In genomic region chr5:81427566-81427965, GRCh38 we compare ENCODE assay signal across 26 cellular contexts. TPM values are rescaled to one million over a fixed set of nuclear protein-coding genes. Genes with fewer than 3 reads are reported as not detected.
"Had no signal": no experiment of that assay in that cellular context is flagged by ENCODE, and none has a peak within 500 bp of the region (broad histone marks: within the 10 kb centered on the region; RNA-seq: fewer than 3 reads in every experiment).

No MANE protein-coding gene starts in this region.

- H3K27me3 ChIP-seq: upper lobe of right lung had no signal

- H3K9ac ChIP-seq: parathyroid adenoma had no signal

- DNase-seq: activated CD4-positive, alpha-beta memory T cell treated with anti-CD3 and anti-CD28 coated beads for 36 hours; activated CD4-positive, alpha-beta T cell treated with anti-CD3 and anti-CD28 coated beads for 48 hours; activated gamma-delta T cell; activated naive CD4-positive, alpha-beta T cell treated with anti-CD3 and anti-CD28 coated beads, Interleukin-2, amount 50 U/mL, for 16 hours; activated naive CD8-positive, alpha-beta T cell treated with anti-CD3 and anti-CD28 coated beads, Interleukin-2, amount 50 U/mL, for 24 hours; activated T-cell treated with anti-CD3 and anti-CD28 coated beads, Interleukin-2, amount 50 U/mL, for 72 hours; aorta; caudate nucleus; effector CD4-positive, alpha-beta T cell; head of caudate nucleus; hypothalamus; left colon; mesendoderm; mucosa of descending colon; nucleus accumbens; stimulated activated CD4-positive, alpha-beta T cell treated with anti-CD3 and anti-CD28 coated beads, Interleukin-4, amount 100 ng/mL, for 24 hours; stimulated activated naive CD4-positive, alpha-beta T cell treated with Interleukin-2 at 50 U/mL for 16 hours; upper lobe of right lung had no signal

- H3K27ac Mint-ChIP-seq: activated CD4-positive, alpha-beta memory T cell treated with anti-CD3 and anti-CD28 coated beads for 36 hours; activated naive CD8-positive, alpha-beta T cell treated with anti-CD3 and anti-CD28 coated beads, Interleukin-2, amount 50 U/mL, for 24 hours; dendritic cell treated with granulocyte-macrophage colony-stimulating factor and Interleukin-4, amounts not matched to agents 40 ng/mL and 50 ng/mL, for 4 days had no signal

- H3K36me3 ChIP-seq: upper lobe of right lung had no signal

- H3K9me3 ChIP-seq: mucosa of descending colon, upper lobe of right lung had no signal

- FAIRE-seq: frontal cortex, islet of Langerhans had no signal

- ATAC-seq: activated naive CD8-positive, alpha-beta T cell treated with anti-CD3 and anti-CD28 coated beads, Interleukin-2, amount 50 U/mL, for 24 hours; activated T-cell treated with anti-CD3 and anti-CD28 coated beads, Interleukin-2, amount 50 U/mL, for 72 hours; left colon; mucosa of descending colon; sciatic nerve; upper lobe of right lung had no signal

- H3K9me3 Mint-ChIP-seq: activated CD4-positive, alpha-beta memory T cell treated with anti-CD3 and anti-CD28 coated beads for 36 hours; activated naive CD8-positive, alpha-beta T cell treated with anti-CD3 and anti-CD28 coated beads, Interleukin-2, amount 50 U/mL, for 24 hours; activated T-cell treated with anti-CD3 and anti-CD28 coated beads, Interleukin-2, amount 50 U/mL, for 72 hours; brain; dendritic cell treated with granulocyte-macrophage colony-stimulating factor and Interleukin-4, amounts not matched to agents 40 ng/mL and 50 ng/mL, for 4 days had no signal

- H3K27me3 Mint-ChIP-seq: activated CD4-positive, alpha-beta memory T cell treated with anti-CD3 and anti-CD28 coated beads for 36 hours; activated naive CD8-positive, alpha-beta T cell treated with anti-CD3 and anti-CD28 coated beads, Interleukin-2, amount 50 U/mL, for 24 hours; brain; dendritic cell treated with granulocyte-macrophage colony-stimulating factor and Interleukin-4, amounts not matched to agents 40 ng/mL and 50 ng/mL, for 4 days had no signal

- H3K27ac ChIP-seq: parathyroid adenoma, upper lobe of right lung had no signal

- H3K36me3 Mint-ChIP-seq: activated CD4-positive, alpha-beta memory T cell treated with anti-CD3 and anti-CD28 coated beads for 36 hours had no signal

- H3K4me3 ChIP-seq: mucosa of descending colon, upper lobe of right lung had no signal

- H3K79me2 ChIP-seq: parathyroid adenoma had no signal

- H2AFZ ChIP-seq: parathyroid adenoma had no signal

- H3K4me3 Mint-ChIP-seq: activated CD4-positive, alpha-beta memory T cell treated with anti-CD3 and anti-CD28 coated beads for 36 hours; activated naive CD8-positive, alpha-beta T cell treated with anti-CD3 and anti-CD28 coated beads, Interleukin-2, amount 50 U/mL, for 24 hours; activated T-cell treated with anti-CD3 and anti-CD28 coated beads, Interleukin-2, amount 50 U/mL, for 72 hours; brain; dendritic cell treated with granulocyte-macrophage colony-stimulating factor and Interleukin-4, amounts not matched to agents 40 ng/mL and 50 ng/mL, for 4 days had no signal

RNA-seq across cellular contexts. Expression of gene ACOT12, which starts 33.6 kb away (rescaled TPM):
- total RNA-seq: activated CD4-positive, alpha-beta memory T cell treated with anti-CD3 and anti-CD28 coated beads for 36 hours; activated T-cell treated with anti-CD3 and anti-CD28 coated beads, Interleukin-2, amount 50 U/mL, for 72 hours; left colon; mucosa of descending colon; sciatic nerve; T-helper 2 cell treated with Interferon-gamma antibody and Interleukin-4, amounts not matched to agents 100 ng/mL and 5 ng/mL, for 36 hours; upper lobe of right lung had no signal
- polyA plus RNA-seq: aorta, esophagus had no signal
